ENCODE assay signal across 19 cellular contexts in the genomic region with DNA sequence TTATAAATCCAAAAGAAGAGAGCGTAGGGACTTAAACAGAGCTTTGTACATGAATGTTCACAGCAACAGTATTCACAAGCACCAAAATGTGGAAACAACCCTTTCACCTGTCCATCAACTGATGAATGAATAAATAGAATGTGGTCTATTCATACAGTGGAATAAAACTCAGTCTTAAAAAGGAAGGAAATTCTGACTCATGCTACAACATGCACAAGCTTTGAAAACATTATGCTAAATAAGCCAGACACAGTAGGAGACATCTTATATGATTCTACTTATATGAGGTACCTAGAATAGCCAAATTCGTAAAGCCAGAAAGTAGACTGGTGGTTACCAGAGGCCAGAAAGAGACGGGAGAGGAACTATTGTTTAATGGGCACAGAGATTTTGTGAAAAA.
A peak's percentile ranks its signal among the peaks of the same experiment; 100 is the strongest.
DNase-seq lines count a peak whose midpoint lies in the region; TF ChIP-seq lines count a peak whose summit lies in the region.
"Had no signal": no experiment of that assay in that cellular context is flagged by ENCODE, and none has a peak within 500 bp of the region (broad histone marks: within the 10 kb centered on the region; RNA-seq: fewer than 3 reads in every experiment).

No MANE protein-coding gene starts in this region.

- no peaks in the 10 kb centered on the region for H3K4me1 Mint-ChIP-seq in T-helper 2 cell treated with Interferon-gamma antibody and Interleukin-4, amounts not matched to agents 5 μg/mL and 100 μg/mL, for 36 hours (ENCODE audit: low read depth)
- H3K4me1 Mint-ChIP-seq: CD4-positive, CD25-positive, alpha-beta regulatory T cell; T-cell had no signal

- no peaks in the 10 kb centered on the region; a peak in 1 of 22 replicates for H3K9me3 ChIP-seq in BLaER1 treated with 17β-estradiol and CSF1 and Interleukin-3, amounts not matched to agents 10 nM and 100 nM (replicated peaks in 1 of 11)
- no peaks in the 10 kb centered on the region for H3K9me3 ChIP-seq in MM.1S (replicated peaks; ENCODE audit: insufficient read depth, low read length)
- H3K9me3 ChIP-seq: BE2C had no signal

- TF ChIP-seq CTCF in epithelial cell of esophagus (IDR thresholded peaks at IDR 0.05; ENCODE audit: insufficient read depth, low read depth, low read length, missing control alignments) (no peak), MM.1S (IDR thresholded peaks at IDR 0.05; ENCODE audit: low read length) (no peak)

- H3K9me3 Mint-ChIP-seq in T-helper 2 cell treated with Interferon-gamma antibody and Interleukin-4, amounts not matched to agents 5 μg/mL and 100 μg/mL, for 36 hours = peaks cover 18% of the 10 kb centered on the region

- H3K27me3 ChIP-seq in BLaER1 treated with 17β-estradiol and CSF1 and Interleukin-3, amounts not matched to agents 10 nM and 100 nM = no peaks in the 10 kb centered on the region
- H3K27me3 ChIP-seq in MM.1S (replicated peaks; ENCODE audit: insufficient read depth, low read length) = peaks cover 96% of the 10 kb centered on the region

- H3K4me1 ChIP-seq in BLaER1 treated with 17β-estradiol and CSF1 and Interleukin-3, amounts not matched to agents 10 nM and 100 nM = peaks cover 0 to 12% (median 6%) of the 10 kb centered on the region in 10 experiments; a peak in 11 of 20 replicates
- no peaks in the 10 kb centered on the region for H3K4me1 ChIP-seq in MM.1S (ENCODE audit: low read length)
- H3K4me1 ChIP-seq: BE2C had no signal

- H3K4me3 Mint-ChIP-seq in T-helper 2 cell treated with Interferon-gamma antibody and Interleukin-4, amounts not matched to agents 5 μg/mL and 100 μg/mL, for 36 hours = no peak overlapping the region
- H3K4me3 Mint-ChIP-seq: CD4-positive, CD25-positive, alpha-beta regulatory T cell; T-cell had no signal

- peak overlapping the region in 6 of 11 experiments; percentile 1 to 44 (median 6); a peak in 6 of 22 replicates for H3K4me2 ChIP-seq in BLaER1 treated with 17β-estradiol and CSF1 and Interleukin-3, amounts not matched to agents 10 nM and 100 nM
- no peak overlapping the region for H3K4me2 ChIP-seq in MM.1S (ENCODE audit: low read depth, low read length)

- H3K9ac ChIP-seq in BLaER1 treated with 17β-estradiol and CSF1 and Interleukin-3, amounts not matched to agents 10 nM and 100 nM = no peak overlapping the region
- no peak overlapping the region for H3K9ac ChIP-seq in MM.1S (ENCODE audit: low read length)

- no peak overlapping the region for H3K4me3 ChIP-seq in BLaER1 treated with 17β-estradiol and CSF1 and Interleukin-3, amounts not matched to agents 10 nM and 100 nM
- no peak overlapping the region for H3K4me3 ChIP-seq in epithelial cell of esophagus (ENCODE audit: low read length)
- no peak overlapping the region for H3K4me3 ChIP-seq in MM.1S (ENCODE audit: low read length)
- H3K4me3 ChIP-seq: K562 had no signal

- H3K36me3 ChIP-seq in BLaER1 treated with 17β-estradiol and CSF1 and Interleukin-3, amounts not matched to agents 10 nM and 100 nM = no peaks in the 10 kb centered on the region
- H3K36me3 ChIP-seq in MM.1S (replicated peaks; ENCODE audit: insufficient read depth, low read length) = no peaks in the 10 kb centered on the region
- H3K36me3 ChIP-seq: BE2C had no signal

- H3K9me2 ChIP-seq in MM.1S (replicated peaks; ENCODE audit: insufficient read depth, low read length) = no peaks in the 10 kb centered on the region

- no peak overlapping the region for H3K27ac ChIP-seq in BLaER1 treated with 17β-estradiol and CSF1 and Interleukin-3, amounts not matched to agents 10 nM and 100 nM
- H3K27ac ChIP-seq in MM.1S (ENCODE audit: low read length) = no peak overlapping the region

- H3K79me2 ChIP-seq in MM.1S (ENCODE audit: low read length) = no peaks in the 10 kb centered on the region

- H3K27ac Mint-ChIP-seq in T-helper 2 cell treated with Interferon-gamma antibody and Interleukin-4, amounts not matched to agents 5 μg/mL and 100 μg/mL, for 36 hours = no peak overlapping the region
- H3K27ac Mint-ChIP-seq: CD4-positive, CD25-positive, alpha-beta regulatory T cell; T-cell had no signal

- no peaks in the 10 kb centered on the region; a peak in 1 of 22 replicates for H4K20me1 ChIP-seq in BLaER1 treated with 17β-estradiol and CSF1 and Interleukin-3, amounts not matched to agents 10 nM and 100 nM
- no peaks in the 10 kb centered on the region for H4K20me1 ChIP-seq in MM.1S (ENCODE audit: insufficient read depth, low read length)

- H3F3A ChIP-seq in MM.1S (ENCODE audit: insufficient read depth, low read length) = no peaks in the 10 kb centered on the region

- H2AFZ ChIP-seq in MM.1S (ENCODE audit: low read length) = no peak overlapping the region

- peaks cover 15% of the 10 kb centered on the region for H3K27me3 Mint-ChIP-seq in T-helper 2 cell treated with Interferon-gamma antibody and Interleukin-4, amounts not matched to agents 5 μg/mL and 100 μg/mL, for 36 hours (ENCODE audit: low read depth)

- DNase-seq in LHCN-M2 (ENCODE audit: low read depth) (peak; percentile 4), epithelial cell of esophagus (ENCODE audit: low read depth) (peak; percentile 74), renal cortical epithelial cell (ENCODE audit: low read depth) (peak; percentile 75), NCI-H82 treated with DMSO at 0.1 percent for 48 hours (lab: John Stamatoyannopoulos, UW; ENCODE audit: unreplicated experiment) (no peak), MM.1S (no peak)
- DNase-seq in T-helper 2 cell treated with Interferon-gamma antibody and Interleukin-4, amounts not matched to agents 5 μg/mL and 100 μg/mL, for 36 hours (ENCODE audit: low spot score) = no peak
- DNase-seq: BE2C; CD4-positive, CD25-positive, alpha-beta regulatory T cell; GDM1; NCI-H1092 treated with DMSO at 0.1 percent for 48 hours; NCI-H146; NCI-H2029; NCI-H226; NCI-H510A treated with DMSO at 0.1 percent for 48 hours; NCI-H748 treated with DMSO at 0.1 percent for 48 hours; NK-92 treated with Interleukin-12 subunit alpha and Interleukin-12 subunit beta, amount 100 ng/mL, for 24 hours; T-cell had no signal

- H3K36me3 Mint-ChIP-seq in T-helper 2 cell treated with Interferon-gamma antibody and Interleukin-4, amounts not matched to agents 5 μg/mL and 100 μg/mL, for 36 hours (ENCODE audit: low read depth) = no peaks in the 10 kb centered on the region
- H3K36me3 Mint-ChIP-seq: CD4-positive, CD25-positive, alpha-beta regulatory T cell; T-cell had no signal

Comparison
In these comparisons a context has a peak if more than half of its experiments do, and no peak if none do; other contexts are left out.
1. DNase-seq: peak in LHCN-M2 (single experiment), epithelial cell of esophagus (single experiment) and renal cortical epithelial cell (single experiment); none in NCI-H82 treated with DMSO at 0.1 percent for 48 hours (single experiment), T-helper 2 cell treated with Interferon-gamma antibody and Interleukin-4, amounts not matched to agents 5 μg/mL and 100 μg/mL, for 36 hours (single experiment) and MM.1S (single experiment).